Comparison of ENCODE assay signal across 8 cellular contexts in genomic region chr21:29300547-29301138, GRCh38. TPM values are rescaled to one million over a fixed set of nuclear protein-coding genes. Genes with fewer than 3 reads are reported as not detected.
DNase-seq lines count a peak whose midpoint lies in the region; ATAC-seq and TF ChIP-seq lines count a peak whose summit lies in the region.

No MANE protein-coding gene starts in this region.

- no peak for TF ChIP-seq POLR2A in Peyer's patch (IDR thresholded peaks at IDR 0.05)

- peaks cover 64% of the 10 kb centered on the region for H4K20me1 ChIP-seq in smooth muscle cell (ENCODE audit: low read depth)

- peaks cover 5% of the 10 kb centered on the region for H3K36me3 Mint-ChIP-seq in activated naive CD4-positive, alpha-beta T cell treated with anti-CD3 and anti-CD28 coated beads for 36 hours (ENCODE audit: low read depth)

- no peak overlapping the region for H2AFZ ChIP-seq in smooth muscle cell (ENCODE audit: low read depth)

- TF ChIP-seq CTCF in Peyer's patch (IDR thresholded peaks at IDR 0.05) (no peak), foreskin fibroblast (IDR thresholded peaks at IDR 0.05; ENCODE audit: low read depth, low read length) (no peak), smooth muscle cell (IDR thresholded peaks at IDR 0.05; ENCODE audit: borderline replicate concordance, insufficient read depth, poor library complexity, severe bottlenecking) (no peak)

- peaks cover 11% of the 10 kb centered on the region for H3K9me3 Mint-ChIP-seq in activated naive CD4-positive, alpha-beta T cell treated with anti-CD3 and anti-CD28 coated beads for 36 hours

- peak overlapping the region; percentile 76 for H3K27ac Mint-ChIP-seq in activated naive CD4-positive, alpha-beta T cell treated with anti-CD3 and anti-CD28 coated beads for 36 hours

- peaks cover 66% of the 10 kb centered on the region for H3K79me2 ChIP-seq in smooth muscle cell (ENCODE audit: low read depth)

- H3K9me3 ChIP-seq in Peyer's patch = no peaks in the 10 kb centered on the region
- no peaks in the 10 kb centered on the region for H3K9me3 ChIP-seq in smooth muscle cell (replicated peaks; ENCODE audit: low read depth)

- H3K36me3 ChIP-seq in Peyer's patch (no peaks in the 10 kb centered on the region), smooth muscle cell (ENCODE audit: low read depth) (no peaks in the 10 kb centered on the region)

- no peaks in the 10 kb centered on the region for H3K27me3 ChIP-seq in Peyer's patch
- no peaks in the 10 kb centered on the region for H3K27me3 ChIP-seq in smooth muscle cell (ENCODE audit: low read depth)

- H3K4me2 ChIP-seq in smooth muscle cell = peak overlapping the region; percentile 87

- intact Hi-C loops in activated naive CD4-positive, alpha-beta T cell treated with anti-CD3 and anti-CD28 coated beads for 36 hours (cut with micrococcal nuclease) = no loop called here

- peaks cover 0 to 58% (median 13%) of the 10 kb centered on the region in 4 donors for H3K4me1 ChIP-seq in Peyer's patch
- peaks cover 27% of the 10 kb centered on the region for H3K4me1 ChIP-seq in smooth muscle cell (ENCODE audit: low read depth)

- ATAC-seq in HG02852 (IDR thresholded peaks at IDR 0.05; ENCODE audit: unreplicated experiment) = peak; percentile 70

- H3K27ac ChIP-seq in Peyer's patch (peak overlapping the region; percentile 91 to 100 (median 98)), smooth muscle cell (ENCODE audit: low read depth) (peak overlapping the region; percentile 93)

- H3K27me3 Mint-ChIP-seq in activated naive CD4-positive, alpha-beta T cell treated with anti-CD3 and anti-CD28 coated beads for 36 hours (ENCODE audit: low read depth) = no peaks in the 10 kb centered on the region

- CTCF ChIA-PET in activated naive CD4-positive, alpha-beta T cell treated with anti-CD3 and anti-CD28 coated beads for 36 hours (lab: Charles Lee) = interaction anchor here (0.5 to 2.3 kb wide), 15 partner anchors 16 to 582 kb away, joined by 3 to 12 read pairs (median 5); no protein-coding TSS in a partner anchor

- 39% methylated on average over 6 of the region's 6 CpGs for WGBS in smooth muscle cell (ENCODE audit: low lambda C conversion rate)

- H3K4me3 ChIP-seq in Peyer's patch = peak overlapping the region; percentile 75 to 98 (median 84)
- H3K4me3 ChIP-seq in foreskin fibroblast (ENCODE audit: low read depth in 1 of 2, low read length in 2 of 2) = peak overlapping the region; percentile 71 to 77
- peak overlapping the region; percentile 71 for H3K4me3 ChIP-seq in smooth muscle cell

- peaks cover 4% of the 10 kb centered on the region for H3F3A ChIP-seq in smooth muscle cell (ENCODE audit: low read depth)

- DNase-seq in activated naive CD4-positive, alpha-beta T cell treated with anti-CD3 and anti-CD28 coated beads for 36 hours = no peak
- DNase-seq in activated naive CD4-positive, alpha-beta T cell treated with Interleukin-2 at 50 U/mL for 16 hours = no peak
- DNase-seq in Peyer's patch (no peak), foreskin fibroblast (no peak), smooth muscle cell (lab: John Stamatoyannopoulos, UW; ENCODE audit: unreplicated experiment) (no peak), occipital lobe (lab: John Stamatoyannopoulos, UW) (no peak), GM03348 (ENCODE audit: low spot score) (no peak)

- peak overlapping the region; percentile 78 for H3K4me3 Mint-ChIP-seq in activated naive CD4-positive, alpha-beta T cell treated with anti-CD3 and anti-CD28 coated beads for 36 hours

- H3K4me1 Mint-ChIP-seq in activated naive CD4-positive, alpha-beta T cell treated with anti-CD3 and anti-CD28 coated beads for 36 hours (ENCODE audit: low read depth) = peaks cover 61% of the 10 kb centered on the region

- peak overlapping the region; percentile 93 for H3K9ac ChIP-seq in smooth muscle cell (ENCODE audit: low read depth)

RNA-seq across cellular contexts. Expression of gene BACH1, which starts 1.9 kb away (rescaled TPM):
- total RNA-seq in activated naive CD4-positive, alpha-beta T cell treated with anti-CD3 and anti-CD28 coated beads for 36 hours = 10 to 100 TPM; 22.6 to 23.2 TPM
- total RNA-seq in Peyer's patch = 10 to 100 TPM; 52.8 to 72.7 (median 68.3) TPM
- 103 and 113 TPM in 2 replicates for total RNA-seq in smooth muscle cell
- 26.3 and 29.5 TPM in 2 replicates for polyA plus RNA-seq in smooth muscle cell
- 127 TPM for total RNA-seq in occipital lobe
